In genomic region chr15:99124641-99125040, GRCh38 we compare ENCODE assay signal across 11 cellular contexts. TPM values are rescaled to one million over a fixed set of nuclear protein-coding genes. Genes with fewer than 3 reads are reported as not detected.
DNase-seq lines count a peak whose midpoint lies in the region; ATAC-seq, FAIRE-seq and TF ChIP-seq lines count a peak whose summit lies in the region.
"Had no signal": no experiment of that assay in that cellular context is flagged by ENCODE, and none has a peak within 500 bp of the region (broad histone marks: within the 10 kb centered on the region; RNA-seq: fewer than 3 reads in every experiment).

No MANE protein-coding gene starts in this region.

- H3K79me2 ChIP-seq in PC-9 (ENCODE audit: low read depth), result no peaks in the 10 kb centered on the region

- no peaks in the 10 kb centered on the region for H3K27me3 Mint-ChIP-seq in neural crest cell (ENCODE audit: low read depth)
- H3K27me3 Mint-ChIP-seq: CD4-positive, alpha-beta T cell had no signal

- H3K4me2 ChIP-seq in PC-9, result peak overlapping the region; percentile 92

- H3K4me1 ChIP-seq in PC-9 (replicated peaks; ENCODE audit: insufficient read depth) (peaks cover 43% of the 10 kb centered on the region), tibial nerve (peaks cover 0 to 39% (median 20%) of the 10 kb centered on the region in 4 donors)

- H3K27ac Mint-ChIP-seq in neural crest cell (ENCODE audit: unreplicated experiment), result peak overlapping the region; percentile 78
- H3K27ac Mint-ChIP-seq: CD4-positive, alpha-beta T cell had no signal

- BruUV-seq in PC-9 (replicated peaks; lab: Mats Ljungman, UMichigan), result no TSS peak

- no peak overlapping the region for H3K4me3 ChIP-seq in PC-9
- peak overlapping the region; percentile 57 for H3K4me3 ChIP-seq in coronary artery
- H3K4me3 ChIP-seq in tibial nerve, result no peak overlapping the region

- TF ChIP-seq CTCF in PC-9 (conservative IDR thresholded peaks at IDR 0.05), result no peak
- no peak for TF ChIP-seq CTCF in coronary artery (IDR thresholded peaks at IDR 0.05)
- no peak for TF ChIP-seq CTCF in neural crest cell (conservative IDR thresholded peaks at IDR 0.05)
- TF ChIP-seq CTCF in tibial nerve (IDR thresholded peaks at IDR 0.05), result no peak

- WGBS in tibial nerve, 2 donors, result 90 to 95% methylated on average over 8 of the region's 8 CpGs

- no peaks in the 10 kb centered on the region for H3K36me3 ChIP-seq in PC-9 (ENCODE audit: low read depth)
- peaks cover 0 to 15% (median 0%) of the 10 kb centered on the region in 3 donors for H3K36me3 ChIP-seq in tibial nerve

- no peaks in the 10 kb centered on the region for H3K9me2 ChIP-seq in PC-9 (ENCODE audit: insufficient read depth)

- H3K27me3 ChIP-seq in PC-9 (ENCODE audit: insufficient read depth, low read depth) (no peaks in the 10 kb centered on the region), tibial nerve (no peaks in the 10 kb centered on the region)

- no peak overlapping the region for H2AFZ ChIP-seq in PC-9

- TF ChIP-seq POLR2A in tibial nerve (IDR thresholded peaks at IDR 0.05), result no peak

- no peak for DNase-seq in PC-9
- no peak for DNase-seq in coronary artery (ENCODE audit: low spot score)
- DNase-seq in neural crest cell (ENCODE audit: low read depth, low spot score), result no peak
- no peak for DNase-seq in tibial nerve (ENCODE audit: low spot score in 2 of 2)
- DNase-seq in urothelium cell line (ENCODE audit: low spot score), result no peak
- DNase-seq: activated T-cell treated with anti-CD3 and anti-CD28 coated beads for 4 hours; CD4-positive, alpha-beta T cell; effector CD4-positive, alpha-beta T cell; NCI-H2081 had no signal

- no peaks in the 10 kb centered on the region for H3K9me3 Mint-ChIP-seq in neural crest cell
- H3K9me3 Mint-ChIP-seq: CD4-positive, alpha-beta T cell had no signal

- peaks cover 27% of the 10 kb centered on the region for H3F3A ChIP-seq in PC-9 (ENCODE audit: insufficient read depth, low read depth)

- POLR2A ChIA-PET in PC-9 (lab: Charles Lee; ENCODE audit: unreplicated experiment), result no interaction called here

- CTCF ChIA-PET in PC-9 (lab: Charles Lee), result no interaction called here

- TF ChIP-seq EP300 in tibial nerve (IDR thresholded peaks at IDR 0.05), result no peak

- H3K4me1 Mint-ChIP-seq in neural crest cell, result peaks cover 37% of the 10 kb centered on the region

- intact Hi-C loops in PC-9 (cut with micrococcal nuclease; ENCODE audit: unreplicated experiment), result loop anchor here (1.0 kb wide), 1 partner anchor 19 kb away; the partner anchor contains the start of gene SYNM

- no peaks in the 10 kb centered on the region for H4K20me1 ChIP-seq in PC-9 (ENCODE audit: insufficient read depth)

- no peak overlapping the region for H3K4me3 Mint-ChIP-seq in neural crest cell
- H3K4me3 Mint-ChIP-seq: CD4-positive, alpha-beta T cell had no signal

- H3K27ac ChIP-seq in PC-9 (peak overlapping the region; percentile 93), coronary artery (peak overlapping the region; percentile 81 to 93), tibial nerve (peak overlapping the region; percentile 1 to 83 (median 78))

- H3K9me3 ChIP-seq in PC-9 (ENCODE audit: insufficient read depth, low read depth) (no peaks in the 10 kb centered on the region), tibial nerve (no peaks in the 10 kb centered on the region)

- peaks cover 10% of the 10 kb centered on the region for H3K36me3 Mint-ChIP-seq in neural crest cell (ENCODE audit: low read depth)

- no peak for FAIRE-seq in urothelium cell line (lab: Jason Lieb, UNC)

- ATAC-seq in HG02571 (IDR thresholded peaks at IDR 0.05; ENCODE audit: unreplicated experiment) (no peak), HG03342 (IDR thresholded peaks at IDR 0.05; ENCODE audit: unreplicated experiment) (no peak)

RNA-seq across cellular contexts. Expression of gene SYNM, which starts 19.8 kb away (rescaled TPM):
- total RNA-seq in PC-9 (2021) (2.2 and 2.4 TPM in 2 replicates), neural crest cell (3.1 and 3.5 TPM in 2 replicates), tibial nerve (10 to 100 TPM; 26.4 to 47.0 (median 29.6) TPM)
